Comparison of ENCODE assay signal across 19 cellular contexts in the genomic region with DNA sequence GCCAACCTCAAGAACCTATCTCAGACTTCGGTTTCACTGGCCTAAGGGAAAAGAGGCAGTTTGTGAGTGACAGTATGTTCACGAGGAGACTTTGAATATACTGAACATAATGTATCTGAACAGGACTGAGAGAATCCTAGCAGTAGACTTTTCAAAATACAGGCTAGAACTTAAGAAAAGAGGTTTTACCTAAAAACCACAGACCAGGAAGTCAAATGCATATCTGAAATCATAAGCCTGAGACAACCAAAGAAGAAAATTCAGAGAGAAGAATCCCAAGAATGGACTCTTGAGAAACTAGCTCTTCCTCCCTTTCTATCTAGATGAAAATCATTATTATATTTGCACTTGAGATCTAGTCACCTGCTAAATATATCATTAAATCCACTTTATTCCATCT. TPM values are rescaled to one million over a fixed set of nuclear protein-coding genes. Genes with fewer than 3 reads are reported as not detected.
DNase-seq lines count a peak whose midpoint lies in the region; ATAC-seq and TF ChIP-seq lines count a peak whose summit lies in the region.
"Had no signal": no experiment of that assay in that cellular context is flagged by ENCODE, and none has a peak within 500 bp of the region (broad histone marks: within the 10 kb centered on the region; RNA-seq: fewer than 3 reads in every experiment).

No MANE protein-coding gene starts in this region.

- H3K79me2 ChIP-seq in DND-41 (ENCODE audit: insufficient read depth, low read length) = peaks cover 100% of the 10 kb centered on the region
- peaks cover 98% of the 10 kb centered on the region for H3K79me2 ChIP-seq in PC-3 (ENCODE audit: low read length)

- H3K36me3 Mint-ChIP-seq in activated CD8-positive, alpha-beta T cell treated with anti-CD3 and anti-CD28 coated beads for 36 hours (ENCODE audit: low read depth) = peaks cover 20% of the 10 kb centered on the region
- H3K36me3 Mint-ChIP-seq in effector memory CD8-positive, alpha-beta T cell (ENCODE audit: insufficient read depth) = no peaks in the 10 kb centered on the region

- no peak for DNase-seq in DND-41
- no peak for DNase-seq in activated CD8-positive, alpha-beta T cell treated with anti-CD3 and anti-CD28 coated beads for 36 hours
- DNase-seq in effector memory CD8-positive, alpha-beta T cell = no peak
- DNase-seq in PC-3 = no peak
- no peak for DNase-seq in DMS79 (lab: John Stamatoyannopoulos, UW)
- no peak for DNase-seq in sciatic nerve (ENCODE audit: low spot score)
- DNase-seq: activated CD8-positive, alpha-beta memory T cell treated with anti-CD3 and anti-CD28 coated beads, Interleukin-2, amount 50 U/mL, for 48 hours; activated gamma-delta T cell; amygdala; dermis blood vessel endothelial cell; H7; NCI-H1092 treated with DMSO at 0.1 percent for 48 hours; NCI-H2029 treated with DMSO at 0.1 percent for 48 hours; NCI-H226; nephron progenitor cell; pancreas had no signal

- H2AFZ ChIP-seq in DND-41 (ENCODE audit: low read depth, low read length) (no peak overlapping the region), PC-3 (ENCODE audit: low read length) (no peak overlapping the region)

- H3K36me3 ChIP-seq in BLaER1 treated with 17β-estradiol and CSF1 and Interleukin-3, amounts not matched to agents 10 nM and 100 nM = peaks cover 0 to 23% (median 7%) of the 10 kb centered on the region in 11 experiments; a peak in 7 of 22 replicates
- no peaks in the 10 kb centered on the region for H3K36me3 ChIP-seq in DND-41 (ENCODE audit: insufficient read depth, low read length)
- H3K36me3 ChIP-seq in PC-3 (ENCODE audit: low read depth, low read length) = no peaks in the 10 kb centered on the region
- H3K36me3 ChIP-seq: pancreas had no signal

- peaks cover 0 to 33% (median 5%) of the 10 kb centered on the region in 11 experiments; a peak in 13 of 22 replicates for H3K9me3 ChIP-seq in BLaER1 treated with 17β-estradiol and CSF1 and Interleukin-3, amounts not matched to agents 10 nM and 100 nM (replicated peaks in 1 of 11)
- H3K9me3 ChIP-seq in DND-41 (ENCODE audit: insufficient read depth, low read length, severe bottlenecking) (no peaks in the 10 kb centered on the region), PC-3 (ENCODE audit: low read length) (no peaks in the 10 kb centered on the region)
- H3K9me3 ChIP-seq: pancreas had no signal

- H3K27ac ChIP-seq in BLaER1 treated with 17β-estradiol and CSF1 and Interleukin-3, amounts not matched to agents 10 nM and 100 nM = no peak overlapping the region
- H3K27ac ChIP-seq in DND-41 (ENCODE audit: low read length) (no peak overlapping the region), PC-3 (ENCODE audit: low read length) (no peak overlapping the region)
- H3K27ac ChIP-seq: pancreas had no signal

- CTCF ChIA-PET in activated CD8-positive, alpha-beta T cell treated with anti-CD3 and anti-CD28 coated beads for 36 hours (lab: Charles Lee) = interaction anchor here (1.0 kb wide), 1 partner anchor 169 kb away, joined by 3 read pairs; no protein-coding TSS in a partner anchor
- CTCF ChIA-PET in PC-3 (lab: Charles Lee) = no interaction called here

- no peaks in the 10 kb centered on the region for H3K9me3 Mint-ChIP-seq in activated CD8-positive, alpha-beta T cell treated with anti-CD3 and anti-CD28 coated beads for 36 hours
- no peaks in the 10 kb centered on the region for H3K9me3 Mint-ChIP-seq in effector memory CD8-positive, alpha-beta T cell
- H3K9me3 Mint-ChIP-seq: T-helper 1 cell treated with Interleukin-12 subunit alpha and Interleukin-12 subunit beta and Interleukin-4 antibody, amounts not matched to agents 30 μg/mL and 1 μg/mL, for 36 hours had no signal

- TF ChIP-seq CTCF in DND-41 (IDR thresholded peaks at IDR 0.05; ENCODE audit: borderline replicate concordance, extremely low read depth, low read length, poor library complexity, severe bottlenecking) (no peak), PC-3 (conservative IDR thresholded peaks at IDR 0.05; ENCODE audit: low read depth, low read length) (no peak)
- TF ChIP-seq CTCF in activated CD8-positive, alpha-beta T cell treated with anti-CD3 and anti-CD28 coated beads for 36 hours (IDR thresholded peaks at IDR 0.05) = no peak

- ATAC-seq in DND-41 (ENCODE audit: insufficient read depth, low read depth) (peak; percentile 60; the same call in 1 of the 3 replicates), PC-3 (no peak), HG03460 (IDR thresholded peaks at IDR 0.05; ENCODE audit: unreplicated experiment) (no peak), sciatic nerve (no peak)
- ATAC-seq in activated CD8-positive, alpha-beta T cell treated with anti-CD3 and anti-CD28 coated beads for 36 hours = no peak
- ATAC-seq in effector memory CD8-positive, alpha-beta T cell (replicated peaks) = peak; percentile 45
- ATAC-seq: pancreas had no signal

- no TSS peak for BruUV-seq in PC-3 (replicated peaks; lab: Mats Ljungman, UMichigan)

- H3K4me1 Mint-ChIP-seq in activated CD8-positive, alpha-beta T cell treated with anti-CD3 and anti-CD28 coated beads for 36 hours (ENCODE audit: low read depth) = peaks cover 80% of the 10 kb centered on the region
- peaks cover 53 to 85% of the 10 kb centered on the region in 2 donors for H3K4me1 Mint-ChIP-seq in effector memory CD8-positive, alpha-beta T cell (ENCODE audit: low read depth in 2 of 2)

- H3K4me3 Mint-ChIP-seq in activated CD8-positive, alpha-beta T cell treated with anti-CD3 and anti-CD28 coated beads for 36 hours = no peak overlapping the region
- peak overlapping the region in 1 of 2 donors; percentile 47 for H3K4me3 Mint-ChIP-seq in effector memory CD8-positive, alpha-beta T cell
- H3K4me3 Mint-ChIP-seq: nephron progenitor cell; T-helper 1 cell treated with Interleukin-12 subunit alpha and Interleukin-12 subunit beta and Interleukin-4 antibody, amounts not matched to agents 30 μg/mL and 1 μg/mL, for 36 hours had no signal

- intact Hi-C loops in activated CD8-positive, alpha-beta T cell treated with anti-CD3 and anti-CD28 coated beads for 36 hours (cut with micrococcal nuclease) = no loop called here
- intact Hi-C loops in PC-3 (cut with micrococcal nuclease) (no loop called here), sciatic nerve (cut with DNase I) (no loop called here)

- H3K27me3 Mint-ChIP-seq in activated CD8-positive, alpha-beta T cell treated with anti-CD3 and anti-CD28 coated beads for 36 hours = no peaks in the 10 kb centered on the region
- no peaks in the 10 kb centered on the region for H3K27me3 Mint-ChIP-seq in effector memory CD8-positive, alpha-beta T cell

- no peak overlapping the region for H3K4me3 ChIP-seq in BLaER1 treated with 17β-estradiol and CSF1 and Interleukin-3, amounts not matched to agents 10 nM and 100 nM
- no peak overlapping the region for H3K4me3 ChIP-seq in DND-41 (ENCODE audit: low read depth in 1 of 2, low read length in 2 of 2)
- H3K4me3 ChIP-seq in PC-3 (ENCODE audit: low read length) = no peak overlapping the region
- H3K4me3 ChIP-seq: pancreas had no signal

- no peaks in the 10 kb centered on the region for H3F3A ChIP-seq in PC-3 (ENCODE audit: low read length, unreplicated experiment)

- H3K4me2 ChIP-seq in BLaER1 treated with 17β-estradiol and CSF1 and Interleukin-3, amounts not matched to agents 10 nM and 100 nM = peak overlapping the region in 7 of 11 experiments; percentile 10 to 70 (median 22); a peak in 5 of 22 replicates
- H3K4me2 ChIP-seq in DND-41 (ENCODE audit: insufficient read depth, low read length) (no peak overlapping the region), PC-3 (ENCODE audit: low read length) (no peak overlapping the region)

- no peak overlapping the region for H3K9ac ChIP-seq in BLaER1 treated with 17β-estradiol and CSF1 and Interleukin-3, amounts not matched to agents 10 nM and 100 nM
- H3K9ac ChIP-seq in DND-41 (ENCODE audit: low read depth, low read length) (no peak overlapping the region), PC-3 (ENCODE audit: low read length) (no peak overlapping the region)

- peaks cover 29 to 100% (median 84%) of the 10 kb centered on the region in 11 experiments; a peak in 19 of 22 replicates for H4K20me1 ChIP-seq in BLaER1 treated with 17β-estradiol and CSF1 and Interleukin-3, amounts not matched to agents 10 nM and 100 nM
- H4K20me1 ChIP-seq in DND-41 (ENCODE audit: insufficient read depth, low read length) (peaks cover 51% of the 10 kb centered on the region), PC-3 (ENCODE audit: low read length) (peaks cover 18% of the 10 kb centered on the region)

- H3K4me1 ChIP-seq in BLaER1 treated with 17β-estradiol and CSF1 and Interleukin-3, amounts not matched to agents 10 nM and 100 nM = peaks cover 6 to 70% (median 23%) of the 10 kb centered on the region in 10 experiments; a peak in 18 of 20 replicates
- H3K4me1 ChIP-seq in DND-41 (ENCODE audit: insufficient read depth, low read length) (peaks cover 19% of the 10 kb centered on the region), PC-3 (ENCODE audit: insufficient read depth, low read length) (peaks cover 12% of the 10 kb centered on the region)

- POLR2A ChIA-PET in activated CD8-positive, alpha-beta T cell treated with anti-CD3 and anti-CD28 coated beads for 36 hours (lab: Charles Lee) = interaction anchor here (2.2 kb wide), 1 partner anchor 17 kb away, joined by 8 read pairs; no protein-coding TSS in a partner anchor
- POLR2A ChIA-PET in PC-3 (lab: Charles Lee; ENCODE audit: unreplicated experiment) = no interaction called here

- H3K9me2 ChIP-seq in PC-3 (replicated peaks; ENCODE audit: low read length) = no peaks in the 10 kb centered on the region

- peak overlapping the region; percentile 50 for H3K27ac Mint-ChIP-seq in activated CD8-positive, alpha-beta T cell treated with anti-CD3 and anti-CD28 coated beads for 36 hours
- peak overlapping the region in 1 of 2 donors; percentile 68 for H3K27ac Mint-ChIP-seq in effector memory CD8-positive, alpha-beta T cell
- H3K27ac Mint-ChIP-seq: nephron progenitor cell; T-helper 1 cell treated with Interleukin-12 subunit alpha and Interleukin-12 subunit beta and Interleukin-4 antibody, amounts not matched to agents 30 μg/mL and 1 μg/mL, for 36 hours had no signal

- no peaks in the 10 kb centered on the region for H3K27me3 ChIP-seq in BLaER1 treated with 17β-estradiol and CSF1 and Interleukin-3, amounts not matched to agents 10 nM and 100 nM
- H3K27me3 ChIP-seq in DND-41 (ENCODE audit: insufficient read depth, low read length, poor library complexity) = no peaks in the 10 kb centered on the region
- H3K27me3 ChIP-seq in PC-3 (ENCODE audit: low read length) = no peaks in the 10 kb centered on the region
- H3K27me3 ChIP-seq: pancreas had no signal

RNA-seq across cellular contexts. Expression of a gene that starts 17.6 kb away (rescaled TPM):
- total RNA-seq in activated CD8-positive, alpha-beta T cell treated with anti-CD3 and anti-CD28 coated beads for 36 hours = 100 to 1,000 TPM in 1 of 2 experiments, 10 to 100 TPM in 1; 97.5 to 101 TPM
- total RNA-seq in PC-3 (2014; rRNA removed) = 53.3 and 85.2 TPM in 2 replicates
- 137 TPM for total RNA-seq in sciatic nerve

Comparison
In these comparisons a context has a peak if more than half of its experiments do, and no peak if none do; other contexts are left out.
1. H3K4me2 ChIP-seq: peak in BLaER1 treated with 17β-estradiol and CSF1 and Interleukin-3, amounts not matched to agents 10 nM and 100 nM (7 of 11); none in DND-41 (single experiment) and PC-3 (single experiment).
2. ATAC-seq: peak in DND-41 (single experiment) and effector memory CD8-positive, alpha-beta T cell (single experiment); none in activated CD8-positive, alpha-beta T cell treated with anti-CD3 and anti-CD28 coated beads for 36 hours (single experiment), PC-3 (single experiment), HG03460 (single experiment) and sciatic nerve (single experiment).